Comparison of ENCODE assay signal across 1 cellular context in genomic region chr21:37564341-37564923, GRCh38.
TF ChIP-seq lines count a peak whose summit lies in the region.

No MANE protein-coding gene starts in this region.

TF ChIP-seq in K562, 482 proteins besides CTCF, POLR2A, EP300 and RAD21 (continued from another document and continues in another):
- TF ChIP-seq BCLAF1 (IDR thresholded peaks at IDR 0.05; ENCODE audit: borderline replicate concordance in 1 of 2, control insufficient read depth in 1 of 2, low read depth in 2 of 2, low read length in 1 of 2), result no peak
- TF ChIP-seq, protein P1, sequence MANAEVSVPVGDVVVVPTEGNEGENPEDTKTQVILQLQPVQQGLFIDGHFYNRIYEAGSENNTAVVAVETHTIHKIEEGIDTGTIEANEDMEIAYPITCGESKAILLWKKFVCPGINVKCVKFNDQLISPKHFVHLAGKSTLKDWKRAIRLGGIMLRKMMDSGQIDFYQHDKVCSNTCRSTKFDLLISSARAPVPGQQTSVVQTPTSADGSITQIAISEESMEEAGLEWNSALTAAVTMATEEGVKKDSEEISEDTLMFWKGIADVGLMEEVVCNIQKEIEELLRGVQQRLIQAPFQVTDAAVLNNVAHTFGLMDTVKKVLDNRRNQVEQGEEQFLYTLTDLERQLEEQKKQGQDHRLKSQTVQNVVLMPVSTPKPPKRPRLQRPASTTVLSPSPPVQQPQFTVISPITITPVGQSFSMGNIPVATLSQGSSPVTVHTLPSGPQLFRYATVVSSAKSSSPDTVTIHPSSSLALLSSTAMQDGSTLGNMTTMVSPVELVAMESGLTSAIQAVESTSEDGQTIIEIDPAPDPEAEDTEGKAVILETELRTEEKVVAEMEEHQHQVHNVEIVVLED (CRISPR knock-in tag; IDR thresholded peaks at IDR 0.05), result no peak
- no peak for TF ChIP-seq FOXJ3 (CRISPR knock-in tag; IDR thresholded peaks at IDR 0.05)
- no peak for TF ChIP-seq ELF2 (CRISPR knock-in tag; IDR thresholded peaks at IDR 0.05)
- no peak for TF ChIP-seq PRPF4 (IDR thresholded peaks at IDR 0.05; ENCODE audit: insufficient read depth, low read depth, low read length, poor library complexity, severe bottlenecking)
- TF ChIP-seq FUS (optimal IDR thresholded peaks at IDR 0.05; ENCODE audit: low read depth, low read length), result no peak
- TF ChIP-seq ZNF184 (CRISPR knock-in tag; IDR thresholded peaks at IDR 0.05), result no peak
- TF ChIP-seq HNRNPH1 (optimal IDR thresholded peaks at IDR 0.05; ENCODE audit: low read depth, low read length), result no peak
- TF ChIP-seq SMAD3 (CRISPR knock-in tag; conservative IDR thresholded peaks at IDR 0.05), result no peak
- peak; percentile 35 for TF ChIP-seq SMAD1 (IDR thresholded peaks at IDR 0.05; ENCODE audit: low read depth, low read length, partially characterized antibody)
- TF ChIP-seq DPF2 (IDR thresholded peaks at IDR 0.05), result peak; percentile 90
- TF ChIP-seq, protein P2, sequence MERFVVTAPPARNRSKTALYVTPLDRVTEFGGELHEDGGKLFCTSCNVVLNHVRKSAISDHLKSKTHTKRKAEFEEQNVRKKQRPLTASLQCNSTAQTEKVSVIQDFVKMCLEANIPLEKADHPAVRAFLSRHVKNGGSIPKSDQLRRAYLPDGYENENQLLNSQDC (CRISPR knock-in tag; IDR thresholded peaks at IDR 0.05), result no peak; the same call in 1 of the 2 replicates
- peak; percentile 53; the same call in 1 of the 2 replicates for TF ChIP-seq MTA1 (IDR thresholded peaks at IDR 0.05; ENCODE audit: borderline replicate concordance)
- no peak for TF ChIP-seq ZHX1 (conservative IDR thresholded peaks at IDR 0.05; ENCODE audit: low read length)
- no peak for TF ChIP-seq FIP1L1 (IDR thresholded peaks at IDR 0.05; ENCODE audit: low read depth, low read length, poor library complexity, severe bottlenecking)
- no peak for TF ChIP-seq ZBTB33 (CRISPR knock-in tag; IDR thresholded peaks at IDR 0.05)
- no peak for TF ChIP-seq ZBTB1 (CRISPR knock-in tag; IDR thresholded peaks at IDR 0.05; ENCODE audit: borderline replicate concordance, low read depth)
- peak; percentile 36 for TF ChIP-seq FOS (IDR thresholded peaks at IDR 0.05; ENCODE audit: extremely low read depth, insufficient read length)
- 0 out of 2 replicates have a peak, but pooled peaks have one; percentile 16 for TF ChIP-seq POLR2AphosphoS5 (IDR thresholded peaks at IDR 0.05; ENCODE audit: control insufficient read depth, insufficient read depth, low read depth, low read length)
- TF ChIP-seq CHD4 (IDR thresholded peaks at IDR 0.05; ENCODE audit: insufficient read depth, insufficient replicate concordance, low read depth, low read length, poor library complexity, severe bottlenecking), result no peak
- TF ChIP-seq EZH2 (IDR thresholded peaks at IDR 0.05; ENCODE audit: borderline replicate concordance, low read depth, low read length), result no peak
- TF ChIP-seq FOXP4 (CRISPR knock-in tag; IDR thresholded peaks at IDR 0.05; ENCODE audit: borderline replicate concordance), result no peak
- TF ChIP-seq KAT8 (IDR thresholded peaks at IDR 0.05; ENCODE audit: low read depth), result no peak
- 0 out of 2 replicates have a peak, but pooled peaks have one; percentile 15 for TF ChIP-seq MEF2D (tag; conservative IDR thresholded peaks at IDR 0.05; ENCODE audit: low read depth)
- TF ChIP-seq BRF1 (IDR thresholded peaks at IDR 0.05; ENCODE audit: borderline replicate concordance, extremely low read depth, insufficient read length), result no peak
- TF ChIP-seq, protein P3, sequence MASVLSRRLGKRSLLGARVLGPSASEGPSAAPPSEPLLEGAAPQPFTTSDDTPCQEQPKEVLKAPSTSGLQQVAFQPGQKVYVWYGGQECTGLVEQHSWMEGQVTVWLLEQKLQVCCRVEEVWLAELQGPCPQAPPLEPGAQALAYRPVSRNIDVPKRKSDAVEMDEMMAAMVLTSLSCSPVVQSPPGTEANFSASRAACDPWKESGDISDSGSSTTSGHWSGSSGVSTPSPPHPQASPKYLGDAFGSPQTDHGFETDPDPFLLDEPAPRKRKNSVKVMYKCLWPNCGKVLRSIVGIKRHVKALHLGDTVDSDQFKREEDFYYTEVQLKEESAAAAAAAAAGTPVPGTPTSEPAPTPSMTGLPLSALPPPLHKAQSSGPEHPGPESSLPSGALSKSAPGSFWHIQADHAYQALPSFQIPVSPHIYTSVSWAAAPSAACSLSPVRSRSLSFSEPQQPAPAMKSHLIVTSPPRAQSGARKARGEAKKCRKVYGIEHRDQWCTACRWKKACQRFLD (CRISPR knock-in tag; IDR thresholded peaks at IDR 0.05), result peak; percentile 16; the same call in 1 of the 2 replicates
- TF ChIP-seq ZFP91 (CRISPR knock-in tag; IDR thresholded peaks at IDR 0.05), result no peak
- no peak for TF ChIP-seq STAT5B (CRISPR knock-in tag; IDR thresholded peaks at IDR 0.05)
- no peak for TF ChIP-seq HIVEP1 (CRISPR knock-in tag; IDR thresholded peaks at IDR 0.05)
- no peak for TF ChIP-seq MCM5 (IDR thresholded peaks at IDR 0.05; ENCODE audit: low read depth)
- TF ChIP-seq NCOA1 (IDR thresholded peaks at IDR 0.05; ENCODE audit: low read depth), result peak; percentile 74
- TF ChIP-seq KLF6 (CRISPR knock-in tag; IDR thresholded peaks at IDR 0.05; ENCODE audit: borderline replicate concordance), result no peak
- TF ChIP-seq HMGN3 (IDR thresholded peaks at IDR 0.05; ENCODE audit: borderline replicate concordance, extremely low read depth, insufficient read length, low read depth, low read length), result peak; percentile 13
- peak; percentile 70 for TF ChIP-seq MYNN (IDR thresholded peaks at IDR 0.05)
- TF ChIP-seq MYNN (CRISPR knock-in tag; IDR thresholded peaks at IDR 0.05), result no peak
- TF ChIP-seq TRIM24 (IDR thresholded peaks at IDR 0.05), result peak in 1 of 2 experiments; percentile 52
